In the genomic region with DNA sequence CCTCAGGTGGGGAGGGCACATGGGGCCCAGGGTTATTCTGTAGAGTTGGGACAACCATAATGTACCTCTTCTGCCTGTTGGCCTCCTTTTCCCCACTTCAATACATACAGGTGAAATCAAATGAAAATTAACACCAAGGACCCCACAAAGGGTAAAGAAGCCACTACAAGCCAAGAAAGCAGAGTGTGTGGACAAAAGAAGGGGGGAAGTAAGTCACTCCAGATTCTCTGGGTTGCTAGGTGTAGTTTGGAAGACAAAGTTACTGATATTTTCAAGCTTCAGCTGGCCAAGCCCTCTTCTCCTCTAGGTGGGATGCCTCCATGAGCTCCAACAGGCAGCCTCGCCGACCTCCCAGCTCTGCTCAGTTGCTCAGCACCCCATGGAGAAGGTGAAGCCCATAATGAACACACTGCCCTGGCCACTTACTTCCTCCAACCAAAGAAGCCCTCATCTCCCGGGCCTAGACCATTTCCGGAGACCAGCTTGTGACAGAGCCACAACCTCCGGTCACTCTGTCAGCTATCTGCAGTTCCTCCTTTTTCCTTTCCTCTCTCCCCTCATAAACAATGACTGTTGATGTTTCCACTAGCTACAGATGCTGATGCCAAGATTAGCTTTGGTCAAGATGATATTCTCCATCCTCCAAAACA, we compare ENCODE assay signal across 11 cellular contexts.
A peak's percentile ranks its signal among the peaks of the same experiment; 100 is the strongest.
DNase-seq lines count a peak whose midpoint lies in the region; ATAC-seq and TF ChIP-seq lines count a peak whose summit lies in the region.
"Had no signal": no experiment of that assay in that cellular context is flagged by ENCODE, and none has a peak within 500 bp of the region (broad histone marks: within the 10 kb centered on the region; RNA-seq: fewer than 3 reads in every experiment).

No MANE protein-coding gene starts in this region.

- H3K9me3 Mint-ChIP-seq in activated naive CD4-positive, alpha-beta T cell treated with anti-CD3 and anti-CD28 coated beads for 36 hours = no peaks in the 10 kb centered on the region

- intact Hi-C loops in activated naive CD4-positive, alpha-beta T cell treated with anti-CD3 and anti-CD28 coated beads for 36 hours (cut with micrococcal nuclease) = no loop called here

- no peak overlapping the region for H3K9ac ChIP-seq in parathyroid adenoma

- peaks cover 49% of the 10 kb centered on the region for H3K4me1 Mint-ChIP-seq in activated naive CD4-positive, alpha-beta T cell treated with anti-CD3 and anti-CD28 coated beads for 36 hours (ENCODE audit: low read depth)

- H3K4me2 ChIP-seq in parathyroid adenoma (ENCODE audit: low read length) = no peak overlapping the region

- no peak overlapping the region for H3K27ac Mint-ChIP-seq in activated naive CD4-positive, alpha-beta T cell treated with anti-CD3 and anti-CD28 coated beads for 36 hours
- H3K27ac Mint-ChIP-seq: B cell had no signal

- 52 to 71% methylated on average over 3 to 5 of the region's 5 CpGs for WGBS in gastroesophageal sphincter (ENCODE audit: low coverage in 1 of 2), 2 donors

- H3K4me1 ChIP-seq in gastroesophageal sphincter (peaks cover 0 to 19% (median 0%) of the 10 kb centered on the region in 3 donors), parathyroid adenoma (peaks cover 5% of the 10 kb centered on the region)

- no peaks in the 10 kb centered on the region for H3K79me2 ChIP-seq in parathyroid adenoma

- H3K27me3 ChIP-seq in gastroesophageal sphincter = no peaks in the 10 kb centered on the region
- H3K27me3 ChIP-seq in parathyroid adenoma (ENCODE audit: control insufficient read depth, insufficient read depth, low read length) = no peaks in the 10 kb centered on the region

- ATAC-seq in gastroesophageal sphincter (peak; percentile 51), HG03108 (IDR thresholded peaks at IDR 0.05; ENCODE audit: unreplicated experiment) (no peak)

- TF ChIP-seq POLR2A in gastroesophageal sphincter (IDR thresholded peaks at IDR 0.05) = no peak

- TF ChIP-seq EP300 in gastroesophageal sphincter (IDR thresholded peaks at IDR 0.05) = no peak

- no peaks in the 10 kb centered on the region for H3K27me3 Mint-ChIP-seq in activated naive CD4-positive, alpha-beta T cell treated with anti-CD3 and anti-CD28 coated beads for 36 hours (ENCODE audit: low read depth)

- no peaks in the 10 kb centered on the region for H3K36me3 Mint-ChIP-seq in activated naive CD4-positive, alpha-beta T cell treated with anti-CD3 and anti-CD28 coated beads for 36 hours (ENCODE audit: low read depth)

- H3K4me3 ChIP-seq in gastroesophageal sphincter (no peak overlapping the region), parathyroid adenoma (ENCODE audit: low read depth, low read length) (no peak overlapping the region)
- H3K4me3 ChIP-seq: HAP-1 had no signal

- H2AFZ ChIP-seq in parathyroid adenoma = peak overlapping the region; percentile 46

- DNase-seq in CD1c-positive myeloid dendritic cell (ENCODE audit: extremely low spot score) = peak; percentile 89
- peak; percentile 76 for DNase-seq in UCSD-AML1 (lab: John Stamatoyannopoulos, UW; ENCODE audit: unreplicated experiment)
- no peak for DNase-seq in activated naive CD4-positive, alpha-beta T cell treated with anti-CD3 and anti-CD28 coated beads for 36 hours
- DNase-seq in putamen (ENCODE audit: low spot score) = no peak
- DNase-seq in activated CD4-positive, CD25-positive, alpha-beta regulatory T cell treated with anti-CD3 and anti-CD28 coated beads, Interleukin-2, amount 50 U/mL, for 72 hours = no peak
- DNase-seq: NCI-H69 had no signal

- peak overlapping the region; percentile 48 to 73 (median 67) for H3K27ac ChIP-seq in gastroesophageal sphincter
- peak overlapping the region; percentile 42 for H3K27ac ChIP-seq in parathyroid adenoma

- TF ChIP-seq CTCF in gastroesophageal sphincter (IDR thresholded peaks at IDR 0.05) (no peak), parathyroid adenoma (IDR thresholded peaks at IDR 0.05) (no peak)

- CTCF ChIA-PET in activated naive CD4-positive, alpha-beta T cell treated with anti-CD3 and anti-CD28 coated beads for 36 hours (lab: Charles Lee) = interaction anchor here (0.9 to 1.4 kb wide), 4 partner anchors 9 to 67 kb away, joined by 3 to 5 read pairs (median 4); a partner anchor contains a TSS

- H3K4me3 Mint-ChIP-seq in activated naive CD4-positive, alpha-beta T cell treated with anti-CD3 and anti-CD28 coated beads for 36 hours = no peak overlapping the region
- H3K4me3 Mint-ChIP-seq: B cell had no signal

- H3K36me3 ChIP-seq in gastroesophageal sphincter (no peaks in the 10 kb centered on the region), parathyroid adenoma (ENCODE audit: control insufficient read depth, insufficient read depth, low read length) (no peaks in the 10 kb centered on the region)
- H3K36me3 ChIP-seq: HAP-1 had no signal

- no peaks in the 10 kb centered on the region for H3K9me3 ChIP-seq in gastroesophageal sphincter
- H3K9me3 ChIP-seq in parathyroid adenoma (ENCODE audit: control insufficient read depth, low read length) = no peaks in the 10 kb centered on the region
- H3K9me3 ChIP-seq: HAP-1 had no signal

Comparison
In these comparisons a context has a peak if more than half of its experiments do, and no peak if none do; other contexts are left out.
1. DNase-seq: peak in CD1c-positive myeloid dendritic cell (single experiment) and UCSD-AML1 (single experiment); none in activated naive CD4-positive, alpha-beta T cell treated with anti-CD3 and anti-CD28 coated beads for 36 hours (single experiment), putamen (single experiment) and activated CD4-positive, CD25-positive, alpha-beta regulatory T cell treated with anti-CD3 and anti-CD28 coated beads, Interleukin-2, amount 50 U/mL, for 72 hours (single experiment).